Comparison of ENCODE assay signal across 1 cellular context in the genomic region with DNA sequence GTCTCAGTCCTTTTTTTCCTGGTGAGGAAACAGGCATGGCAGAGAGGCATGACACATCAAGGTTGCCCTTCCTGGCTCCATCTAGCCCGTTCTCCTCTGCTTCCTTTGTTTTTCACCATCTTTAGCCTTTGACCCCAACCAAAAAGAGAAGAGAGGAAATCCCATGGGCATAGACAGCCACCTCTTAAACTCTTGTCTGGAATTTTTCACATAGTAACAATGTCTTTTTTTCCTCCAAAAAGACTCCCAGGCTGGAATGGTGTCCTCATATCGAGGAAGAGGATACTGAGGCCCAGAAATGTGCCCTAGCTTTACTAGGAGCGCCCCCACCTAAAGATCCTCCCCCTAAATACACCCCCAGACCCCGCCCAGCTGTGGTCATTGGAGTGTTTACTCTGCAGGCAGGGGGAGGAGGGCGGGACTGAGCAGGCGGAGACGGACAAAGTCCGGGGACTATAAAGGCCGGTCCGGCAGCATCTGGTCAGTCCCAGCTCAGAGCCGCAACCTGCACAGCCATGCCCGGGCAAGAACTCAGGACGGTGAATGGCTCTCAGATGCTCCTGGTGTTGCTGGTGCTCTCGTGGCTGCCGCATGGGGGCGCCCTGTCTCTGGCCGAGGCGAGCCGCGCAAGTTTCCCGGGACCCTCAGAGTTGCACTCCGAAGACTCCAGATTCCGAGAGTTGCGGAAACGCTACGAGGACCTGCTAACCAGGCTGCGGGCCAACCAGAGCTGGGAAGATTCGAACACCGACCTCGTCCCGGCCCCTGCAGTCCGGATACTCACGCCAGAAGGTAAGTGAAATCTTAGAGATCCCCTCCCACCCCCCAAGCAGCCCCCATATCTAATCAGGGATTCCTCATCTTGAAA.
TF ChIP-seq lines count a peak whose summit lies in the region.

A gene with protein sequence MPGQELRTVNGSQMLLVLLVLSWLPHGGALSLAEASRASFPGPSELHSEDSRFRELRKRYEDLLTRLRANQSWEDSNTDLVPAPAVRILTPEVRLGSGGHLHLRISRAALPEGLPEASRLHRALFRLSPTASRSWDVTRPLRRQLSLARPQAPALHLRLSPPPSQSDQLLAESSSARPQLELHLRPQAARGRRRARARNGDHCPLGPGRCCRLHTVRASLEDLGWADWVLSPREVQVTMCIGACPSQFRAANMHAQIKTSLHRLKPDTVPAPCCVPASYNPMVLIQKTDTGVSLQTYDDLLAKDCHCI (plus strand): TSS at position 484 of the 868 bp plus-strand sequence. CDS start 32 bp downstream, at position 516.

TF ChIP-seq in HepG2, 621 proteins besides CTCF, POLR2A, EP300 and RAD21 (continued from another document and continues in another):
- TF ChIP-seq, protein P1, sequence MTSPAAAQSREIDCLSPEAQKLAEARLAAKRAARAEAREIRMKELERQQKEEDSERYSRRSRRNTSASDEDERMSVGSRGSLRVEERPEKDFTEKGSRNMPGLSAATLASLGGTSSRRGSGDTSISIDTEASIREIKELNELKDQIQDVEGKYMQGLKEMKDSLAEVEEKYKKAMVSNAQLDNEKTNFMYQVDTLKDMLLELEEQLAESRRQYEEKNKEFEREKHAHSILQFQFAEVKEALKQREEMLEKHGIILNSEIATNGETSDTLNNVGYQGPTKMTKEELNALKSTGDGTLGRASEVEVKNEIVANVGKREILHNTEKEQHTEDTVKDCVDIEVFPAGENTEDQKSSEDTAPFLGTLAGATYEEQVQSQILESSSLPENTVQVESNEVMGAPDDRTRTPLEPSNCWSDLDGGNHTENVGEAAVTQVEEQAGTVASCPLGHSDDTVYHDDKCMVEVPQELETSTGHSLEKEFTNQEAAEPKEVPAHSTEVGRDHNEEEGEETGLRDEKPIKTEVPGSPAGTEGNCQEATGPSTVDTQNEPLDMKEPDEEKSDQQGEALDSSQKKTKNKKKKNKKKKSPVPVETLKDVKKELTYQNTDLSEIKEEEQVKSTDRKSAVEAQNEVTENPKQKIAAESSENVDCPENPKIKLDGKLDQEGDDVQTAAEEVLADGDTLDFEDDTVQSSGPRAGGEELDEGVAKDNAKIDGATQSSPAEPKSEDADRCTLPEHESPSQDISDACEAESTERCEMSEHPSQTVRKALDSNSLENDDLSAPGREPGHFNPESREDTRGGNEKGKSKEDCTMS (CRISPR knock-in tag; conservative IDR thresholded peaks at IDR 0.05), result no peak
- peak; percentile 94 for TF ChIP-seq ZNF367 (CRISPR knock-in tag; IDR thresholded peaks at IDR 0.05; ENCODE audit: borderline replicate concordance)
- TF ChIP-seq REPIN1 (CRISPR knock-in tag; IDR thresholded peaks at IDR 0.05; ENCODE audit: borderline replicate concordance, low read depth), result peak; percentile 96
- peak; percentile 16 for TF ChIP-seq MIER3 (CRISPR knock-in tag; IDR thresholded peaks at IDR 0.05; ENCODE audit: borderline replicate concordance)
- TF ChIP-seq, protein P2, sequence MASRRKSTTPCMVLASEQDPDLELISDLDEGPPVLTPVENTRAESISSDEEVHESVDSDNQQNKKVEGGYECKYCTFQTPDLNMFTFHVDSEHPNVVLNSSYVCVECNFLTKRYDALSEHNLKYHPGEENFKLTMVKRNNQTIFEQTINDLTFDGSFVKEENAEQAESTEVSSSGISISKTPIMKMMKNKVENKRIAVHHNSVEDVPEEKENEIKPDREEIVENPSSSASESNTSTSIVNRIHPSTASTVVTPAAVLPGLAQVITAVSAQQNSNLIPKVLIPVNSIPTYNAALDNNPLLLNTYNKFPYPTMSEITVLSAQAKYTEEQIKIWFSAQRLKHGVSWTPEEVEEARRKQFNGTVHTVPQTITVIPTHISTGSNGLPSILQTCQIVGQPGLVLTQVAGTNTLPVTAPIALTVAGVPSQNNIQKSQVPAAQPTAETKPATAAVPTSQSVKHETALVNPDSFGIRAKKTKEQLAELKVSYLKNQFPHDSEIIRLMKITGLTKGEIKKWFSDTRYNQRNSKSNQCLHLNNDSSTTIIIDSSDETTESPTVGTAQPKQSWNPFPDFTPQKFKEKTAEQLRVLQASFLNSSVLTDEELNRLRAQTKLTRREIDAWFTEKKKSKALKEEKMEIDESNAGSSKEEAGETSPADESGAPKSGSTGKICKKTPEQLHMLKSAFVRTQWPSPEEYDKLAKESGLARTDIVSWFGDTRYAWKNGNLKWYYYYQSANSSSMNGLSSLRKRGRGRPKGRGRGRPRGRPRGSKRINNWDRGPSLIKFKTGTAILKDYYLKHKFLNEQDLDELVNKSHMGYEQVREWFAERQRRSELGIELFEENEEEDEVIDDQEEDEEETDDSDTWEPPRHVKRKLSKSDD (CRISPR knock-in tag; IDR thresholded peaks at IDR 0.05; ENCODE audit: low read depth), result peak; percentile 86
- peak; percentile 78; the same call in 1 of the 2 replicates for TF ChIP-seq ZNF12 (CRISPR knock-in tag; IDR thresholded peaks at IDR 0.05)
- TF ChIP-seq GMEB2 (CRISPR knock-in tag; IDR thresholded peaks at IDR 0.05; ENCODE audit: low read depth), result no peak
- peak; percentile 84; the same call in 1 of the 2 replicates for TF ChIP-seq SPEN (CRISPR knock-in tag; IDR thresholded peaks at IDR 0.05; ENCODE audit: low read depth)
- TF ChIP-seq REXO4 (CRISPR knock-in tag; IDR thresholded peaks at IDR 0.05; ENCODE audit: borderline replicate concordance), result no peak
- TF ChIP-seq PHF5A (CRISPR knock-in tag; IDR thresholded peaks at IDR 0.05; ENCODE audit: low read depth, unreplicated experiment), result peak; percentile 82
- TF ChIP-seq SP5 (CRISPR knock-in tag; IDR thresholded peaks at IDR 0.05; ENCODE audit: borderline replicate concordance, low read depth), result peak; percentile 99
- no peak for TF ChIP-seq SMYD3 (CRISPR knock-in tag; IDR thresholded peaks at IDR 0.05)
- TF ChIP-seq ATF7-NPFF (CRISPR knock-in tag; IDR thresholded peaks at IDR 0.05; ENCODE audit: low read depth), result peak; percentile 80; the same call in 1 of the 2 replicates
- TF ChIP-seq MBNL3 (CRISPR knock-in tag; conservative IDR thresholded peaks at IDR 0.05), result no peak
- peak; percentile 92; the same call in 1 of the 2 replicates for TF ChIP-seq ZBTB4 (CRISPR knock-in tag; IDR thresholded peaks at IDR 0.05; ENCODE audit: borderline replicate concordance)
- TF ChIP-seq GFI1 (CRISPR knock-in tag; IDR thresholded peaks at IDR 0.05; ENCODE audit: borderline replicate concordance), result peak; percentile 66
- TF ChIP-seq ZNF326 (CRISPR knock-in tag; IDR thresholded peaks at IDR 0.05; ENCODE audit: borderline replicate concordance), result peak; percentile 67; the same call in 1 of the 2 replicates
- peak; percentile 98 for TF ChIP-seq ZNF510 (CRISPR knock-in tag; IDR thresholded peaks at IDR 0.05; ENCODE audit: low read depth)
- peak; percentile 94 for TF ChIP-seq HNF4A (CRISPR knock-in tag; IDR thresholded peaks at IDR 0.05)
- TF ChIP-seq MTA3 (CRISPR knock-in tag; IDR thresholded peaks at IDR 0.05), result no peak
- TF ChIP-seq HNRNPH1 (optimal IDR thresholded peaks at IDR 0.05; ENCODE audit: low read depth, low read length), result no peak
- no peak for TF ChIP-seq ZNF337 (CRISPR knock-in tag; IDR thresholded peaks at IDR 0.05; ENCODE audit: borderline replicate concordance, low read depth)
- peak; percentile 95; the same call in 1 of the 2 replicates for TF ChIP-seq ZNF513 (CRISPR knock-in tag; conservative IDR thresholded peaks at IDR 0.05)
- peak; percentile 81 for TF ChIP-seq SP4 (CRISPR knock-in tag; IDR thresholded peaks at IDR 0.05)
- peak; percentile 93 for TF ChIP-seq ZSCAN12 (CRISPR knock-in tag; IDR thresholded peaks at IDR 0.05)
- TF ChIP-seq SP140L (CRISPR knock-in tag; IDR thresholded peaks at IDR 0.05; ENCODE audit: borderline replicate concordance), result no peak
- peak; percentile 91 for TF ChIP-seq ZIK1 (CRISPR knock-in tag; IDR thresholded peaks at IDR 0.05; ENCODE audit: borderline replicate concordance, low read depth)
- peak; percentile 91; the same call in 1 of the 2 replicates for TF ChIP-seq NCOR1 (IDR thresholded peaks at IDR 0.05; ENCODE audit: borderline replicate concordance, low read length)
- TF ChIP-seq FOXA3 (CRISPR knock-in tag; IDR thresholded peaks at IDR 0.05), result peak; percentile 89
- TF ChIP-seq ZNF281 (CRISPR knock-in tag; IDR thresholded peaks at IDR 0.05; ENCODE audit: borderline replicate concordance), result peak; percentile 37; the same call in 1 of the 2 replicates
- TF ChIP-seq SIX1 (CRISPR knock-in tag; IDR thresholded peaks at IDR 0.05; ENCODE audit: borderline replicate concordance), result peak; percentile 9; the same call in 1 of the 2 replicates
- TF ChIP-seq DNMT3B (CRISPR knock-in tag; conservative IDR thresholded peaks at IDR 0.05), result peak; percentile 7; the same call in 1 of the 2 replicates
- TF ChIP-seq, protein P3, sequence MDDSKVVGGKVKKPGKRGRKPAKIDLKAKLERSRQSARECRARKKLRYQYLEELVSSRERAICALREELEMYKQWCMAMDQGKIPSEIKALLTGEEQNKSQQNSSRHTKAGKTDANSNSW (CRISPR knock-in tag; IDR thresholded peaks at IDR 0.05; ENCODE audit: borderline replicate concordance), result no peak
